In genomic region chr5:20615888-20616563, GRCh38 we compare ENCODE assay signal across 1 cellular context.
TF ChIP-seq lines count a peak whose summit lies in the region.

No MANE protein-coding gene starts in this region.

TF ChIP-seq in SK-N-SH treated with all-trans-retinoic acid at 6 μM for 48 hours, 23 proteins besides CTCF, POLR2A, EP300 and RAD21 (continued from another document):
- TF ChIP-seq PATZ1 (CRISPR knock-in tag; IDR thresholded peaks at IDR 0.05; ENCODE audit: borderline replicate concordance) = no peak
- TF ChIP-seq OSR1 (CRISPR knock-in tag; IDR thresholded peaks at IDR 0.05) = no peak
TF ChIP-seq in SK-N-SH treated with all-trans-retinoic acid at 6 μM for 48 hours: peak in this region for 0.
